ENCODE assay signal across 1 cellular context in genomic region chr22:38938925-38939324, GRCh38.
TF ChIP-seq lines count a peak whose summit lies in the region.

No MANE protein-coding gene starts in this region.

TF ChIP-seq in WTC11, 78 proteins besides CTCF, POLR2A, EP300 and RAD21 (continued from another document):
- TF ChIP-seq, protein P1, sequence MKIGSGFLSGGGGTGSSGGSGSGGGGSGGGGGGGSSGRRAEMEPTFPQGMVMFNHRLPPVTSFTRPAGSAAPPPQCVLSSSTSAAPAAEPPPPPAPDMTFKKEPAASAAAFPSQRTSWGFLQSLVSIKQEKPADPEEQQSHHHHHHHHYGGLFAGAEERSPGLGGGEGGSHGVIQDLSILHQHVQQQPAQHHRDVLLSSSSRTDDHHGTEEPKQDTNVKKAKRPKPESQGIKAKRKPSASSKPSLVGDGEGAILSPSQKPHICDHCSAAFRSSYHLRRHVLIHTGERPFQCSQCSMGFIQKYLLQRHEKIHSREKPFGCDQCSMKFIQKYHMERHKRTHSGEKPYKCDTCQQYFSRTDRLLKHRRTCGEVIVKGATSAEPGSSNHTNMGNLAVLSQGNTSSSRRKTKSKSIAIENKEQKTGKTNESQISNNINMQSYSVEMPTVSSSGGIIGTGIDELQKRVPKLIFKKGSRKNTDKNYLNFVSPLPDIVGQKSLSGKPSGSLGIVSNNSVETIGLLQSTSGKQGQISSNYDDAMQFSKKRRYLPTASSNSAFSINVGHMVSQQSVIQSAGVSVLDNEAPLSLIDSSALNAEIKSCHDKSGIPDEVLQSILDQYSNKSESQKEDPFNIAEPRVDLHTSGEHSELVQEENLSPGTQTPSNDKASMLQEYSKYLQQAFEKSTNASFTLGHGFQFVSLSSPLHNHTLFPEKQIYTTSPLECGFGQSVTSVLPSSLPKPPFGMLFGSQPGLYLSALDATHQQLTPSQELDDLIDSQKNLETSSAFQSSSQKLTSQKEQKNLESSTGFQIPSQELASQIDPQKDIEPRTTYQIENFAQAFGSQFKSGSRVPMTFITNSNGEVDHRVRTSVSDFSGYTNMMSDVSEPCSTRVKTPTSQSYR (CRISPR knock-in tag; IDR thresholded peaks at IDR 0.05), result no peak
- TF ChIP-seq ELF4 (CRISPR knock-in tag; IDR thresholded peaks at IDR 0.05; ENCODE audit: low read depth) (no peak), USF1 (CRISPR knock-in tag; IDR thresholded peaks at IDR 0.05) (no peak), ZNF396 (CRISPR knock-in tag; IDR thresholded peaks at IDR 0.05; ENCODE audit: borderline replicate concordance) (no peak), OVOL2 (CRISPR knock-in tag; IDR thresholded peaks at IDR 0.05; ENCODE audit: borderline replicate concordance) (no peak), NFATC4 (CRISPR knock-in tag; IDR thresholded peaks at IDR 0.05) (no peak), ZNF423 (CRISPR knock-in tag; IDR thresholded peaks at IDR 0.05) (no peak), ZNF317 (CRISPR knock-in tag; IDR thresholded peaks at IDR 0.05; ENCODE audit: borderline replicate concordance, low read depth) (no peak), EMX1 (CRISPR knock-in tag; IDR thresholded peaks at IDR 0.05) (no peak)
- TF ChIP-seq, protein P2, sequence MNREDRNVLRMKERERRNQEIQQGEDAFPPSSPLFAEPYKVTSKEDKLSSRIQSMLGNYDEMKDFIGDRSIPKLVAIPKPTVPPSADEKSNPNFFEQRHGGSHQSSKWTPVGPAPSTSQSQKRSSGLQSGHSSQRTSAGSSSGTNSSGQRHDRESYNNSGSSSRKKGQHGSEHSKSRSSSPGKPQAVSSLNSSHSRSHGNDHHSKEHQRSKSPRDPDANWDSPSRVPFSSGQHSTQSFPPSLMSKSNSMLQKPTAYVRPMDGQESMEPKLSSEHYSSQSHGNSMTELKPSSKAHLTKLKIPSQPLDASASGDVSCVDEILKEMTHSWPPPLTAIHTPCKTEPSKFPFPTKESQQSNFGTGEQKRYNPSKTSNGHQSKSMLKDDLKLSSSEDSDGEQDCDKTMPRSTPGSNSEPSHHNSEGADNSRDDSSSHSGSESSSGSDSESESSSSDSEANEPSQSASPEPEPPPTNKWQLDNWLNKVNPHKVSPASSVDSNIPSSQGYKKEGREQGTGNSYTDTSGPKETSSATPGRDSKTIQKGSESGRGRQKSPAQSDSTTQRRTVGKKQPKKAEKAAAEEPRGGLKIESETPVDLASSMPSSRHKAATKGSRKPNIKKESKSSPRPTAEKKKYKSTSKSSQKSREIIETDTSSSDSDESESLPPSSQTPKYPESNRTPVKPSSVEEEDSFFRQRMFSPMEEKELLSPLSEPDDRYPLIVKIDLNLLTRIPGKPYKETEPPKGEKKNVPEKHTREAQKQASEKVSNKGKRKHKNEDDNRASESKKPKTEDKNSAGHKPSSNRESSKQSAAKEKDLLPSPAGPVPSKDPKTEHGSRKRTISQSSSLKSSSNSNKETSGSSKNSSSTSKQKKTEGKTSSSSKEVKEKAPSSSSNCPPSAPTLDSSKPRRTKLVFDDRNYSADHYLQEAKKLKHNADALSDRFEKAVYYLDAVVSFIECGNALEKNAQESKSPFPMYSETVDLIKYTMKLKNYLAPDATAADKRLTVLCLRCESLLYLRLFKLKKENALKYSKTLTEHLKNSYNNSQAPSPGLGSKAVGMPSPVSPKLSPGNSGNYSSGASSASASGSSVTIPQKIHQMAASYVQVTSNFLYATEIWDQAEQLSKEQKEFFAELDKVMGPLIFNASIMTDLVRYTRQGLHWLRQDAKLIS (CRISPR knock-in tag; IDR thresholded peaks at IDR 0.05; ENCODE audit: borderline replicate concordance), result no peak
